8 cellular contexts compared by ENCODE assay signal in the genomic region with DNA sequence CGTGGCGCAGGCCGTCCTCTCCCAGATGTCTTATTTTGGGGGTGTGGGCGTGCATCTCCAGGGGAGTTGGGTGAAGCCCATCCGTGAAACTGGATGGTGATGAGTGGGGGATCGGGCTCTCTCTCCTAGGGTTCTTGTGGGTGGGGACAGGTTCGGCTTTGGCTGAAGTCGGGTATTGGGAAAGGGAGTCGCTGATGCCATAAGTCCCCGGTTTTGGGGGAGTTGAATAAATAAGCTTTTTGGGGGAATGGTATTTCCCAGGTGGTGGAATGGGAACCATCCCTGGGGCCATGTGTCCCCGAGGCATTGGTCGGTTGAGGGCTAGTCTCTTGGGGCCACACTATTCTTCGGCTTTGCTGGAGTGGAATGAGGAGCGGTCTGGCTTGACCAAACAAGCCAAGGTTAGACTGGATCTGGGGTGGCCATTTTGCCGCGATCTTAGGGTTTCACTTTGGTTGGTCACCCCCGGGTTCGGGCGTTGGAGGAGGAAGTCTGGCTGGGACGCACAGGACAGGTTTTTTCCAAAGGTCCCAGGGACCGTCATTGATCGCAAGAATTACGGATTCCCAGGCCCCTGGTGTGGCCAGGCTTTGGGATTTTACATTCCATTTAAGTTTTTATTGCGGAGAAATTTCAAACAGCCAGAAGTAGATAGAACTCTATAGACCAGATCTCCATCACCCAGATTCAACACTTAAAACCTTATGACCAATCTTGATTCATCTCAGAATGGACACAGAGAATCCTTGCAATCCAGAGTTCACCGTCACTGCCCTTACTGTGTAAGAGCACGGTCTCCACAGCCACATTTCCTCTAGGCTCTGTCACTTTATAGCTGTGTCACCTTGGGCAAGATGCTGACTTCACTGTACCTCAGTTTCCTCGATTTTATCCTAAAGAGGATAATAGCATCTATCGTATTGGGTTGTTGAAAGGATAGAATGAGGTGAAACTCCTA. TPM values are rescaled to one million over a fixed set of nuclear protein-coding genes. Genes with fewer than 3 reads are reported as not detected.
DNase-seq lines count a peak whose midpoint lies in the region; ATAC-seq and TF ChIP-seq lines count a peak whose summit lies in the region.

No MANE protein-coding gene starts in this region.

- H3K4me1 ChIP-seq in endocrine pancreas (ENCODE audit: control insufficient read depth, insufficient read depth, low read length) = no peaks in the 10 kb centered on the region

- peak overlapping the region; percentile 73 for H3K9ac ChIP-seq in endocrine pancreas (ENCODE audit: control insufficient read depth, insufficient read depth, low read length)

- CTCF ChIA-PET in activated naive CD4-positive, alpha-beta T cell treated with anti-CD3 and anti-CD28 coated beads for 36 hours (lab: Charles Lee) = interaction anchor here (1.5 kb wide), 1 partner anchor 606 kb away, joined by 3 read pairs; a partner anchor contains a TSS

- H3K9me3 Mint-ChIP-seq in activated naive CD4-positive, alpha-beta T cell treated with anti-CD3 and anti-CD28 coated beads for 36 hours = peaks cover 15% of the 10 kb centered on the region
- H3K9me3 Mint-ChIP-seq in natural killer cell = peaks cover 4 to 7% of the 10 kb centered on the region in 2 donors

- ATAC-seq in natural killer cell = no peak
- no peak for ATAC-seq in GM21737 (IDR thresholded peaks at IDR 0.05; ENCODE audit: unreplicated experiment)

- peak overlapping the region; percentile 61 for H3K4me3 ChIP-seq in endocrine pancreas (ENCODE audit: control insufficient read depth, insufficient read depth, low read length)

- peaks cover 19% of the 10 kb centered on the region for H3K36me3 Mint-ChIP-seq in activated naive CD4-positive, alpha-beta T cell treated with anti-CD3 and anti-CD28 coated beads for 36 hours (ENCODE audit: low read depth)
- H3K36me3 Mint-ChIP-seq in natural killer cell = peaks cover 32% of the 10 kb centered on the region

- no peak for TF ChIP-seq CTCF in natural killer cell (IDR thresholded peaks at IDR 0.05)

- peaks cover 12% of the 10 kb centered on the region for H3K4me1 Mint-ChIP-seq in activated naive CD4-positive, alpha-beta T cell treated with anti-CD3 and anti-CD28 coated beads for 36 hours (ENCODE audit: low read depth)
- H3K4me1 Mint-ChIP-seq in natural killer cell = peaks cover 28 to 37% of the 10 kb centered on the region in 2 donors

- peaks cover 12% of the 10 kb centered on the region for H3K27me3 Mint-ChIP-seq in activated naive CD4-positive, alpha-beta T cell treated with anti-CD3 and anti-CD28 coated beads for 36 hours (ENCODE audit: low read depth)
- peaks cover 22 to 26% of the 10 kb centered on the region in 2 donors for H3K27me3 Mint-ChIP-seq in natural killer cell (ENCODE audit: low read depth in 2 of 2)

- intact Hi-C loops in activated naive CD4-positive, alpha-beta T cell treated with anti-CD3 and anti-CD28 coated beads for 36 hours (cut with micrococcal nuclease) = loop anchor here (1.0 to 10.0 kb wide), 13 partner anchors 13 to 1714 kb away; a partner anchor contains a TSS
- intact Hi-C loops in natural killer cell (cut with micrococcal nuclease) = loop anchor here (2.0 to 10.0 kb wide), 2 partner anchors 320 to 1766 kb away; a partner anchor contains a TSS

- peak overlapping the region; percentile 98 for H3K27ac Mint-ChIP-seq in activated naive CD4-positive, alpha-beta T cell treated with anti-CD3 and anti-CD28 coated beads for 36 hours
- H3K27ac Mint-ChIP-seq in natural killer cell = peak overlapping the region; percentile 97

- DNase-seq in activated naive CD4-positive, alpha-beta T cell treated with anti-CD3 and anti-CD28 coated beads for 36 hours = peak; percentile 8
- DNase-seq in activated naive CD4-positive, alpha-beta T cell treated with anti-CD3 and anti-CD28 coated beads, Interleukin-2, amount 50 U/mL, for 16 hours = no peak
- DNase-seq in RPMI7951 (ENCODE audit: low read depth) (peak; percentile 29), natural killer cell (no peak), ureter (ENCODE audit: low spot score) (no peak), NCI-H1048 (lab: John Stamatoyannopoulos, UW) (no peak)

- peaks cover 2% of the 10 kb centered on the region for H3K9me3 ChIP-seq in endocrine pancreas (ENCODE audit: control insufficient read depth, low read length)

- H3K27me3 ChIP-seq in endocrine pancreas (ENCODE audit: control insufficient read depth, insufficient read depth, low read length) = no peaks in the 10 kb centered on the region

- H3K36me3 ChIP-seq in endocrine pancreas (ENCODE audit: control insufficient read depth, insufficient read depth, low read length) = no peaks in the 10 kb centered on the region

- peak overlapping the region; percentile 95 for H3K4me3 Mint-ChIP-seq in activated naive CD4-positive, alpha-beta T cell treated with anti-CD3 and anti-CD28 coated beads for 36 hours
- peak overlapping the region; percentile 98 for H3K4me3 Mint-ChIP-seq in natural killer cell

RNA-seq across cellular contexts. Expression of a gene that starts 0.7 kb away (rescaled TPM):
- 1 to 10 TPM; 5.2 to 5.3 TPM for total RNA-seq in activated naive CD4-positive, alpha-beta T cell treated with anti-CD3 and anti-CD28 coated beads for 36 hours
- 25.9 and 29.7 TPM in 2 replicates for total RNA-seq in RPMI7951 (2014; rRNA removed; shearing (Covaris generic))
- total RNA-seq in natural killer cell = 1 to 10 TPM; 5.2 to 9.6 (median 9.3) TPM
- total RNA-seq in ureter = 17.3 TPM

Comparison
In these comparisons a context has a peak if more than half of its experiments do, and no peak if none do; other contexts are left out.
1. DNase-seq: peak in activated naive CD4-positive, alpha-beta T cell treated with anti-CD3 and anti-CD28 coated beads for 36 hours (single experiment) and RPMI7951 (single experiment); none in activated naive CD4-positive, alpha-beta T cell treated with anti-CD3 and anti-CD28 coated beads, Interleukin-2, amount 50 U/mL, for 16 hours (single experiment), natural killer cell (single experiment), ureter (single experiment) and NCI-H1048 (single experiment).